31 cellular contexts compared by ENCODE assay signal in genomic region chr9:97368964-97369363, GRCh38.
"Had no signal": no experiment of that assay in that cellular context is flagged by ENCODE, and none has a peak within 500 bp of the region (broad histone marks: within the 10 kb centered on the region; RNA-seq: fewer than 3 reads in every experiment).

No MANE protein-coding gene starts in this region.

- H3K4me1 ChIP-seq: SJCRH30 had no signal

- H3K4me2 ChIP-seq: PC-9 had no signal

- H3K27me3 Mint-ChIP-seq: T-cell had no signal

- H3K27ac Mint-ChIP-seq: T-cell had no signal

- ATAC-seq: Panc1, Right ventricle myocardium inferior, T-cell had no signal

- H3K4me3 Mint-ChIP-seq: T-cell had no signal

- H3K36me3 ChIP-seq: MG63, SJCRH30 had no signal

- DNase-seq: Kasumi-1, MG63, NCI-H1048, NCI-H1092 treated with DMSO at 0.1 percent for 48 hours, NCI-H1105 treated with DMSO at 0.1 percent for 48 hours, NCI-H1417, NCI-H1436, NCI-H146, NCI-H1694, NCI-H187, NCI-H1930, NCI-H2029 treated with DMSO at 0.1 percent for 48 hours, NCI-H2081 treated with DMSO at 0.1 percent for 48 hours, NCI-H2107, NCI-H2171, NCI-H226, NCI-H446 treated with DMSO at 0.1 percent for 48 hours, NCI-H510A, NCI-H524, NCI-H526, NCI-H748 treated with DMSO at 0.1 percent for 48 hours, NCI-H82, PC-9, SHP77, SIG-M5, SJCRH30, T-cell had no signal

- H2AFZ ChIP-seq: PC-9 had no signal

- H3K27me3 ChIP-seq: MG63, SJCRH30 had no signal

- H3K27ac ChIP-seq: PC-9, RWPE1, SJCRH30, SK-N-MC had no signal

- H3K4me1 Mint-ChIP-seq: T-cell had no signal

- H3K9me3 ChIP-seq: MG63 had no signal

- H3K4me3 ChIP-seq: MG63, PC-9, SJCRH30, SK-N-MC had no signal
